Comparison of ENCODE assay signal across 1 cellular context in genomic region chr20:50321797-50322480, GRCh38.
TF ChIP-seq lines count a peak whose summit lies in the region.

No MANE protein-coding gene starts in this region.

TF ChIP-seq in H1, 55 proteins besides CTCF, POLR2A, EP300 and RAD21 (continued from another document):
- TF ChIP-seq CHD7 (IDR thresholded peaks at IDR 0.05; ENCODE audit: insufficient replicate concordance, low read length) (no peak), KDM1A (IDR thresholded peaks at IDR 0.05; ENCODE audit: borderline replicate concordance, low read length) (no peak), BACH1 (IDR thresholded peaks at IDR 0.05; ENCODE audit: low read length) (no peak), TBP (IDR thresholded peaks at IDR 0.05; ENCODE audit: low read depth, low read length) (no peak), SP2 (IDR thresholded peaks at IDR 0.05; ENCODE audit: low read length) (no peak), TAF7 (optimal IDR thresholded peaks at IDR 0.05; ENCODE audit: borderline replicate concordance, low read depth, low read length) (no peak), CTBP2 (IDR thresholded peaks at IDR 0.05; ENCODE audit: borderline replicate concordance, insufficient read depth, insufficient read length, low read length) (no peak)
